In genomic region chr13:82370306-82370705, GRCh38 we compare ENCODE assay signal across 13 cellular contexts.
"Had no signal": no experiment of that assay in that cellular context is flagged by ENCODE, and none has a peak within 500 bp of the region (broad histone marks: within the 10 kb centered on the region; RNA-seq: fewer than 3 reads in every experiment).

No MANE protein-coding gene starts in this region.

- H3K4me3 ChIP-seq: heart right ventricle had no signal

- ATAC-seq: esophagus mucosa, heart right ventricle, left ventricle myocardium superior, T-helper 17 cell had no signal

- DNase-seq: activated CD4-positive, alpha-beta T cell treated with anti-CD3 and anti-CD28 coated beads, Interleukin-2, amount 50 U/mL, for 1 hour; activated naive CD4-positive, alpha-beta T cell treated with anti-CD3 and anti-CD28 coated beads, Interleukin-2, amount 50 U/mL, for 16 hours; activated T-cell treated with anti-CD3 and anti-CD28 coated beads, Interleukin-2, amount 50 U/mL, for 1 hour; dermis blood vessel endothelial cell; endodermal cell; heart right ventricle; islet precursor cell; left ventricle myocardium superior; stimulated activated CD4-positive, alpha-beta T cell treated with anti-CD3 and anti-CD28 coated beads, Interleukin-12 subunit alpha, Interleukin-12 subunit beta, amount 100 ng/mL, for 4 hours; stimulated activated naive CD4-positive, alpha-beta T cell; substantia nigra; T-helper 17 cell had no signal
